ENCODE assay signal across 1 cellular context in the genomic region with DNA sequence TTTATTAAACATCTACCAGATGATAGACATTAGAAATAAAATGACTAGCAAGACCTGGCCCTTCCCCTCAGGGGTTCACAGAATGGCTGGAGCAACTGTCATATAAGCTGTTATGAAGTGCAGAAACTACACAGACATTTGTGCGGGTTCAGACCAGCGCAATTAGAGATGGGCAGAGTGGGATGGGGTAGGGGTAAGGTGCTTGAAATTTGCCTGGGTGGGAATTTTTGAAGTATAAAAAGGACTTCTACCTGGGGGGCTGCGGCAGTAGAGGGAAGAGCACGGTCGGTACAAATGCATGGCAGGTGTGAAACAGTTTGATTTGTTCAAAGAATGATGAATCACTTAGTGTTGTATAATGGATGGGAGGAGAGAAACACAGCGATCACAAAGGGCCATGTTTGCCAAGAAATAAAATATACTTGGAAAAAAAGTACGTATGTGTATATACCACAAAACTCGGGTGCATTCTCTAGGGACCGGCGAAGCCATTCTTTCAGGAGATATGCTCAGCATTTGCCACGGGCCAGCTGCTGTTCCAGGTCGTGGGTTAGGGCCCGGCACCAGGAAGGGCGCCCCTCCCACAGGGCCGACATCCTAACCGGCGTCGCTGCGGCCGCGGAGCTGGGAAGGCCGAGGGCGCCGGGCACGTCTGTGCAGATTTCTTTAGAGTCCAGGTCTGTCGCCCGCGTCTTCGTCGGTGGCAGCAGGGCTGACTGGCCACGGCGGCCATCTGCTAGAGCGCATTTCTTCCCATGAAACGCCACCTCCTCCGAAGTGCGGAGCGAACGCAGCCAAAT.
A peak's percentile ranks its signal among the peaks of the same experiment; 100 is the strongest.
TF ChIP-seq lines count a peak whose summit lies in the region.

No MANE protein-coding gene starts in this region.

TF ChIP-seq in HepG2, 621 proteins besides CTCF, POLR2A, EP300 and RAD21 (continued from another document and continues in another):
- TF ChIP-seq NR2F2 (IDR thresholded peaks at IDR 0.05; ENCODE audit: borderline replicate concordance, low read depth) (no peak), POLR2AphosphoS2 (IDR thresholded peaks at IDR 0.05; ENCODE audit: low read depth, low read length) (no peak), ZNF709 (CRISPR knock-in tag; IDR thresholded peaks at IDR 0.05) (no peak), HDAC1 (CRISPR knock-in tag; IDR thresholded peaks at IDR 0.05) (no peak), RFX1 (IDR thresholded peaks at IDR 0.05) (no peak), KIAA2018 (CRISPR knock-in tag; IDR thresholded peaks at IDR 0.05; ENCODE audit: borderline replicate concordance) (no peak), THAP11 (CRISPR knock-in tag; IDR thresholded peaks at IDR 0.05) (no peak), FOXJ3 (CRISPR knock-in tag; IDR thresholded peaks at IDR 0.05; ENCODE audit: borderline replicate concordance) (peak; percentile 87; the same call in 1 of the 2 replicates), ZNF773 (CRISPR knock-in tag; IDR thresholded peaks at IDR 0.05; ENCODE audit: borderline replicate concordance) (no peak), TCF7 (IDR thresholded peaks at IDR 0.05; ENCODE audit: low read depth) (no peak), FOSL1 (CRISPR knock-in tag; IDR thresholded peaks at IDR 0.05; ENCODE audit: borderline replicate concordance) (0 out of 2 replicates have a peak, but pooled peaks have one; percentile 19), ZSCAN5A (CRISPR knock-in tag; IDR thresholded peaks at IDR 0.05; ENCODE audit: borderline replicate concordance) (no peak), RFXAP (CRISPR knock-in tag; IDR thresholded peaks at IDR 0.05; ENCODE audit: borderline replicate concordance) (no peak), ETV6 (CRISPR knock-in tag; conservative IDR thresholded peaks at IDR 0.05) (no peak), ZNF646 (CRISPR knock-in tag; IDR thresholded peaks at IDR 0.05) (0 out of 2 replicates have a peak, but pooled peaks have one; percentile 22), TARDBP (CRISPR knock-in tag; IDR thresholded peaks at IDR 0.05) (no peak), SOX5 (CRISPR knock-in tag; IDR thresholded peaks at IDR 0.05; ENCODE audit: borderline replicate concordance) (no peak), ZSCAN25 (CRISPR knock-in tag; IDR thresholded peaks at IDR 0.05) (no peak), JUND (CRISPR knock-in tag; IDR thresholded peaks at IDR 0.05) (no peak), TAF15 (IDR thresholded peaks at IDR 0.05; ENCODE audit: low read depth, low read length, poor library complexity, severe bottlenecking) (peak; percentile 50), MAFF (IDR thresholded peaks at IDR 0.05; ENCODE audit: low read depth, low read length) (no peak), PRDM15 (CRISPR knock-in tag; IDR thresholded peaks at IDR 0.05) (no peak), U2AF2 (IDR thresholded peaks at IDR 0.05; ENCODE audit: low read depth, low read length) (no peak), ZFAT (CRISPR knock-in tag; conservative IDR thresholded peaks at IDR 0.05) (no peak), IRF2 (CRISPR knock-in tag; IDR thresholded peaks at IDR 0.05) (no peak)
- TF ChIP-seq, protein P1, sequence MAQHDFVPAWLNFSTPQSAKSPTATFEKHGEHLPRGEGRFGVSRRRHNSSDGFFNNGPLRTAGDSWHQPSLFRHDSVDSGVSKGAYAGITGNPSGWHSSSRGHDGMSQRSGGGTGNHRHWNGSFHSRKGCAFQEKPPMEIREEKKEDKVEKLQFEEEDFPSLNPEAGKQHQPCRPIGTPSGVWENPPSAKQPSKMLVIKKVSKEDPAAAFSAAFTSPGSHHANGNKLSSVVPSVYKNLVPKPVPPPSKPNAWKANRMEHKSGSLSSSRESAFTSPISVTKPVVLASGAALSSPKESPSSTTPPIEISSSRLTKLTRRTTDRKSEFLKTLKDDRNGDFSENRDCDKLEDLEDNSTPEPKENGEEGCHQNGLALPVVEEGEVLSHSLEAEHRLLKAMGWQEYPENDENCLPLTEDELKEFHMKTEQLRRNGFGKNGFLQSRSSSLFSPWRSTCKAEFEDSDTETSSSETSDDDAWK (CRISPR knock-in tag; IDR thresholded peaks at IDR 0.05): no peak
- TF ChIP-seq, protein P2, sequence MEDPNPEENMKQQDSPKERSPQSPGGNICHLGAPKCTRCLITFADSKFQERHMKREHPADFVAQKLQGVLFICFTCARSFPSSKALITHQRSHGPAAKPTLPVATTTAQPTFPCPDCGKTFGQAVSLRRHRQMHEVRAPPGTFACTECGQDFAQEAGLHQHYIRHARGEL (CRISPR knock-in tag; IDR thresholded peaks at IDR 0.05): no peak
- TF ChIP-seq, protein P3, sequence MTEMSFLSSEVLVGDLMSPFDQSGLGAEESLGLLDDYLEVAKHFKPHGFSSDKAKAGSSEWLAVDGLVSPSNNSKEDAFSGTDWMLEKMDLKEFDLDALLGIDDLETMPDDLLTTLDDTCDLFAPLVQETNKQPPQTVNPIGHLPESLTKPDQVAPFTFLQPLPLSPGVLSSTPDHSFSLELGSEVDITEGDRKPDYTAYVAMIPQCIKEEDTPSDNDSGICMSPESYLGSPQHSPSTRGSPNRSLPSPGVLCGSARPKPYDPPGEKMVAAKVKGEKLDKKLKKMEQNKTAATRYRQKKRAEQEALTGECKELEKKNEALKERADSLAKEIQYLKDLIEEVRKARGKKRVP (CRISPR knock-in tag; IDR thresholded peaks at IDR 0.05): no peak
